8 cellular contexts compared by ENCODE assay signal in genomic region chr14:23559010-23559920, GRCh38. TPM values are rescaled to one million over a fixed set of nuclear protein-coding genes. Genes with fewer than 3 reads are reported as not detected.
A peak's percentile ranks its signal among the peaks of the same experiment; 100 is the strongest.
DNase-seq lines count a peak whose midpoint lies in the region; ATAC-seq and TF ChIP-seq lines count a peak whose summit lies in the region.

No MANE protein-coding gene starts in this region.

- peaks cover 43% of the 10 kb centered on the region for H3K36me3 Mint-ChIP-seq in activated naive CD4-positive, alpha-beta T cell treated with anti-CD3 and anti-CD28 coated beads, Interleukin-2, amount 10 ng/mL, durations not matched to agents 7 days and 5 days

- H3K27ac Mint-ChIP-seq in activated naive CD4-positive, alpha-beta T cell treated with anti-CD3 and anti-CD28 coated beads, Interleukin-2, amount 10 ng/mL, durations not matched to agents 7 days and 5 days = peak overlapping the region; percentile 67

- no peak overlapping the region for H3K4me3 ChIP-seq in right atrium auricular region

- H3K27me3 ChIP-seq in right atrium auricular region = no peaks in the 10 kb centered on the region

- no peak overlapping the region for H3K4me3 Mint-ChIP-seq in activated naive CD4-positive, alpha-beta T cell treated with anti-CD3 and anti-CD28 coated beads, Interleukin-2, amount 10 ng/mL, durations not matched to agents 7 days and 5 days

- H3K4me1 Mint-ChIP-seq in activated naive CD4-positive, alpha-beta T cell treated with anti-CD3 and anti-CD28 coated beads, Interleukin-2, amount 10 ng/mL, durations not matched to agents 7 days and 5 days = peaks cover 49% of the 10 kb centered on the region

- no peak overlapping the region for H3K27ac ChIP-seq in right atrium auricular region

- H3K4me1 ChIP-seq in right atrium auricular region = peaks cover 0 to 21% of the 10 kb centered on the region in 2 donors

- CTCF ChIA-PET in HEK293T (lab: Yijun Ruan, JAX) = interaction anchor here (0.6 to 4.3 kb wide), 14 partner anchors 9 to 272 kb away, joined by 3 to 53 read pairs (median 4); no protein-coding TSS in a partner anchor
- CTCF ChIA-PET in activated naive CD4-positive, alpha-beta T cell treated with anti-CD3 and anti-CD28 coated beads, Interleukin-2, amount 10 ng/mL, durations not matched to agents 7 days and 5 days (lab: Charles Lee) = interaction anchor here (0.7 to 15.2 kb wide), 14 partner anchors 10 to 290 kb away, joined by 3 to 238 read pairs (median 6); partner anchors contain the start of genes AP1G2, HOMEZ and PABPN1

- peaks cover 10% of the 10 kb centered on the region for H3K36me3 ChIP-seq in right atrium auricular region

- no peaks in the 10 kb centered on the region for H3K9me3 ChIP-seq in right atrium auricular region

- no peak for ATAC-seq in GM18517 (IDR thresholded peaks at IDR 0.05; ENCODE audit: unreplicated experiment)

- H3K9me3 Mint-ChIP-seq in activated naive CD4-positive, alpha-beta T cell treated with anti-CD3 and anti-CD28 coated beads, Interleukin-2, amount 10 ng/mL, durations not matched to agents 7 days and 5 days = no peaks in the 10 kb centered on the region

- no peaks in the 10 kb centered on the region for H3K27me3 Mint-ChIP-seq in activated naive CD4-positive, alpha-beta T cell treated with anti-CD3 and anti-CD28 coated beads, Interleukin-2, amount 10 ng/mL, durations not matched to agents 7 days and 5 days

- TF ChIP-seq CTCF in right atrium auricular region (IDR thresholded peaks at IDR 0.05) = peak; percentile 84 to 91

- DNase-seq in AML-193 (lab: John Stamatoyannopoulos, UW) (peak; percentile 45 to 46), HEK293T (ENCODE audit: extremely low spot score) (peak; percentile 62), RPMI8226 (peak; percentile 62), right atrium auricular region (ENCODE audit: low spot score) (no peak), islet precursor cell (no peak)
- peak; percentile 82 for DNase-seq in activated naive CD4-positive, alpha-beta T cell treated with anti-CD3 and anti-CD28 coated beads, Interleukin-2, amount 10 ng/mL, durations not matched to agents 7 days and 5 days
- peak; percentile 58 to 65 for DNase-seq in stimulated activated CD4-positive, alpha-beta T cell treated with anti-CD3 and anti-CD28 coated beads, Interleukin-1b, Interleukin-23, amount 100 ng/mL, for 4 hours (ENCODE audit: low read depth in 2 of 2)

- POLR2A ChIA-PET in HEK293T (lab: Yijun Ruan, JAX) = interaction anchor here (0.8 to 2.7 kb wide), 7 partner anchors 8 to 91 kb away, joined by 3 to 11 read pairs (median 3); no protein-coding TSS in a partner anchor

TF ChIP-seq in HEK293T, 16 proteins besides CTCF, POLR2A, EP300 and RAD21:
- TF ChIP-seq NFRKB (IDR thresholded peaks at IDR 0.05) (no peak), ARNT (IDR thresholded peaks at IDR 0.05) (no peak), FOXA1 (IDR thresholded peaks at IDR 0.05) (no peak), FOXM1 (IDR thresholded peaks at IDR 0.05; ENCODE audit: borderline replicate concordance) (no peak), CTBP1 (IDR thresholded peaks at IDR 0.05; ENCODE audit: borderline replicate concordance) (no peak), HDGF (IDR thresholded peaks at IDR 0.05; ENCODE audit: borderline replicate concordance) (no peak), SUZ12 (IDR thresholded peaks at IDR 0.05) (no peak), LEF1 (IDR thresholded peaks at IDR 0.05; ENCODE audit: borderline replicate concordance) (no peak), ELF4 (IDR thresholded peaks at IDR 0.05) (no peak), SP1 (IDR thresholded peaks at IDR 0.05) (no peak), PKNOX1 (IDR thresholded peaks at IDR 0.05) (no peak)
TF ChIP-seq in HEK293T: peak in this region for 0.

RNA-seq across cellular contexts. Expression of gene THTPA, which starts 3.2 kb away (rescaled TPM):
- total RNA-seq in right atrium auricular region = 10 to 100 TPM; 22.6 to 27.3 TPM

RNA-seq across cellular contexts. Expression of gene ZFHX2, which starts 7.7 kb away (rescaled TPM):
- total RNA-seq in right atrium auricular region = under 1 TPM; 0.59 to 0.85 TPM

RNA-seq across cellular contexts. Expression of gene AP1G2, which starts 8.3 kb away (rescaled TPM):
- total RNA-seq in right atrium auricular region = 10 to 100 TPM in 1 of 2 donors, 1 to 10 TPM in 1; 6.6 to 18.8 TPM

RNA-seq across cellular contexts. Expression of gene JPH4, which starts 19.3 kb away (rescaled TPM):
- total RNA-seq in right atrium auricular region = under 1 TPM in 1 of 2 donors, not detected in 1; 0.39 TPM

Comparison
In these comparisons a context has a peak if more than half of its experiments do, and no peak if none do; other contexts are left out.
1. DNase-seq: peak in AML-193 (2 of 2), HEK293T (single experiment), RPMI8226 (single experiment), activated naive CD4-positive, alpha-beta T cell treated with anti-CD3 and anti-CD28 coated beads, Interleukin-2, amount 10 ng/mL, durations not matched to agents 7 days and 5 days (single experiment) and stimulated activated CD4-positive, alpha-beta T cell treated with anti-CD3 and anti-CD28 coated beads, Interleukin-1b, Interleukin-23, amount 100 ng/mL, for 4 hours (2 of 2); none in right atrium auricular region (single experiment) and islet precursor cell (single experiment).